In the genomic region with DNA sequence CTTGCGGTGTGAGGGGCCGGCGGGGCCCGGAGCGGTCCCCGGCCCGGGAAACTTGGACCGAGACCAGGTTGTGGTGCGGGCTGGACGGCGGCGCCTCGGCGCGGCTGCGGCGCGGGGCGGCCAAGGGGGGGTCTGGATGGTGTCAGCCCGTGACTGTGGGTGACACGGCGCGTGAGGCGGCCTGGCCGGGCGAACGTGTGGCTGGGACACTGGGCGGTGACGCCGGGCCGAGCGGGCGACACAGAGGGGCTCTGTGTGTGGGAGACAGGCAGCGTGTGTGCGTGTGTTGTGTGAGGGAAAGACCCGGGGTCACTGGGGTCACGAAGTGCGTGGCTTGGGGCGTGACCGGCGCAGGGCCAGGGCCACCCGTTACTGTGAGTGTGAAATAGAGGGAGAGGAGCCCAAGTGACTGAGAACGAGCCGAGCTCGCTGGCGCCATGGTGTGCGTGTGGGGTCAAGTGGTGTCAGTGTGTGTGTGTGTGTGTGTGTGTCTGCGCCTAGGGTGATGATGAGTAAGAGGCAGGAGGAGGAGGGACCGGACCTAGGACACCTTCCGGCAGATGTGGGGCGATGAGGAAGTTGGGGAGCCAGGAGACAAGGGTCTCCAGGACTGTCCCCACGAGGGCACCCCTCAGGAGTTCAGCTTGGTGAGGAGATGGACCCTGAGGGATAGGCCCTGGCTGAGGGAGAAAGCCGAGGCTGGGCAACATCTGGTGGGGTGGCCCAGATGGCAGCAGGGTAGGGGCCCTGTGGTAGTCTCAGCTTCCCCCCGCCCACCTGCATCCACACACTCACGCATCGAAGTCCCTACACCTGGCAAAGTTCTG, we compare ENCODE assay signal across 8 cellular contexts. TPM values are rescaled to one million over a fixed set of nuclear protein-coding genes. Genes with fewer than 3 reads are reported as not detected.
DNase-seq lines count a peak whose midpoint lies in the region; ATAC-seq, FAIRE-seq and TF ChIP-seq lines count a peak whose summit lies in the region.

No MANE protein-coding gene starts in this region.

- H3K4me3 ChIP-seq in astrocyte (ENCODE audit: insufficient read depth, low read depth, low read length) = peak overlapping the region; percentile 86
- H3K4me3 ChIP-seq in iPS DF 6.9 (ENCODE audit: low read length) = peak overlapping the region; percentile 87; the same call in 1 of the 2 replicates
- peak overlapping the region; percentile 75 for H3K4me3 ChIP-seq in skeletal muscle cell (ENCODE audit: low read depth, low read length)

- H3K36me3 ChIP-seq in astrocyte (ENCODE audit: insufficient read depth, low read length) (no peaks in the 10 kb centered on the region), iPS DF 6.9 (ENCODE audit: control insufficient read depth, insufficient read depth, low read length) (no peaks in the 10 kb centered on the region; the same call in 1 of the 2 replicates)

- no peaks in the 10 kb centered on the region for H3K27me3 ChIP-seq in CD4-positive, alpha-beta T cell (ENCODE audit: control insufficient read depth, insufficient read depth, low read length)
- H3K27me3 ChIP-seq in astrocyte (ENCODE audit: insufficient read depth, low read length) (no peaks in the 10 kb centered on the region), iPS DF 6.9 (ENCODE audit: control insufficient read depth, insufficient read depth, low read length) (no peaks in the 10 kb centered on the region)

- whole genome bisulfite sequencing in iPS DF 6.9 (ENCODE audit: insufficient coverage, insufficient read length) = no CpG with 5 or more reads among the region's 56 CpGs

- peak overlapping the region; percentile 55 for H2AFZ ChIP-seq in astrocyte (ENCODE audit: low read depth, low read length)

- in situ Hi-C loops in KBM-7 (cut with MboI; ENCODE audit: low pct_unique_long_range_greater_than_20kb, low sequenced_read_pairs) = no loop called here

- ATAC-seq in CD4-positive, alpha-beta T cell (ENCODE audit: poor library complexity) = peak; percentile 25
- ATAC-seq in GM19455 (IDR thresholded peaks at IDR 0.05; ENCODE audit: unreplicated experiment) = peak; percentile 12

- H4K20me1 ChIP-seq in astrocyte (ENCODE audit: insufficient read depth, low read length) = peaks cover 45% of the 10 kb centered on the region

- H3K9ac ChIP-seq in astrocyte (ENCODE audit: low read length) = peak overlapping the region; percentile 95

- peak overlapping the region; percentile 78 for H3K27ac ChIP-seq in CD4-positive, alpha-beta T cell (ENCODE audit: low read depth, low read length)
- H3K27ac ChIP-seq in astrocyte (ENCODE audit: low read depth, low read length) (peak overlapping the region; percentile 85), iPS DF 6.9 (ENCODE audit: low read length) (no peak overlapping the region)

- no peaks in the 10 kb centered on the region for H3K9me3 Mint-ChIP-seq in CD4-positive, alpha-beta T cell
- H3K9me3 Mint-ChIP-seq in astrocyte (ENCODE audit: unreplicated experiment) = no peaks in the 10 kb centered on the region

- H3K27me3 Mint-ChIP-seq in CD4-positive, alpha-beta T cell = no peaks in the 10 kb centered on the region
- H3K27me3 Mint-ChIP-seq in astrocyte (ENCODE audit: low read depth, unreplicated experiment) = no peaks in the 10 kb centered on the region

- CTCF ChIA-PET in CD4-positive, alpha-beta T cell (lab: Charles Lee) = interaction anchor here (1.1 to 1.2 kb wide), 2 partner anchors 26 to 69 kb away, joined by 3 read pairs; a partner anchor contains a TSS

- DNase-seq in CD4-positive, alpha-beta T cell = peak in 9 of 10 experiments; percentile 30 to 61 (median 46)
- DNase-seq in KBM-7 (peak; percentile 84), T-helper 22 cell (ENCODE audit: low read depth) (peak; percentile 48), astrocyte (ENCODE audit: low read depth) (peak; percentile 74), iPS DF 6.9 (ENCODE audit: low read depth, low spot score) (no peak), skeletal muscle cell (ENCODE audit: low read depth) (peak; percentile 36), NCI-H446 treated with DMSO at 0.1 percent for 48 hours (lab: John Stamatoyannopoulos, UW) (no peak)

- peak overlapping the region; percentile 98 for H3K4me2 ChIP-seq in astrocyte (ENCODE audit: low read length)

- intact Hi-C loops in CD4-positive, alpha-beta T cell (cut with DNase I, micrococcal nuclease) = loop anchor here (1.0 to 10.0 kb wide), 6 partner anchors 11 to 942 kb away; a partner anchor contains a TSS

- H3K36me3 Mint-ChIP-seq in CD4-positive, alpha-beta T cell (ENCODE audit: low read depth) = peaks cover 6% of the 10 kb centered on the region
- H3K36me3 Mint-ChIP-seq in astrocyte (ENCODE audit: low read depth, unreplicated experiment) = no peaks in the 10 kb centered on the region

- no peaks in the 10 kb centered on the region for H3K9me3 ChIP-seq in CD4-positive, alpha-beta T cell (ENCODE audit: control insufficient read depth, low read length)
- H3K9me3 ChIP-seq in astrocyte (ENCODE audit: insufficient read depth, low read depth, low read length) (no peaks in the 10 kb centered on the region), iPS DF 6.9 (ENCODE audit: control insufficient read depth, insufficient read depth, low read length) (no peaks in the 10 kb centered on the region)

- H3K4me1 ChIP-seq in astrocyte (ENCODE audit: insufficient read depth, low read length) = peaks cover 8% of the 10 kb centered on the region
- H3K4me1 ChIP-seq in iPS DF 6.9 (ENCODE audit: control insufficient read depth, insufficient read depth, low read length) = peaks cover 3% of the 10 kb centered on the region

- no peak for FAIRE-seq in astrocyte (lab: Jason Lieb, UNC)

- H3K4me3 Mint-ChIP-seq in CD4-positive, alpha-beta T cell = peak overlapping the region; percentile 93
- H3K4me3 Mint-ChIP-seq in astrocyte (ENCODE audit: unreplicated experiment) = peak overlapping the region; percentile 85

- H3K79me2 ChIP-seq in astrocyte (ENCODE audit: insufficient read depth, low read length) = peaks cover 55% of the 10 kb centered on the region

- TF ChIP-seq CTCF in CD4-positive, alpha-beta T cell (IDR thresholded peaks at IDR 0.05) = no peak
- no peak for TF ChIP-seq CTCF in astrocyte (IDR thresholded peaks at IDR 0.05; ENCODE audit: insufficient read depth, low read depth, low read length)

- peaks cover 44% of the 10 kb centered on the region for H3K4me1 Mint-ChIP-seq in CD4-positive, alpha-beta T cell (ENCODE audit: low read depth)
- H3K4me1 Mint-ChIP-seq in astrocyte (ENCODE audit: low read depth, unreplicated experiment) = peaks cover 3% of the 10 kb centered on the region

- POLR2A ChIA-PET in CD4-positive, alpha-beta T cell (lab: Charles Lee) = interaction anchor here (0.8 to 1.6 kb wide), 6 partner anchors 9 to 26 kb away, joined by 3 to 9 read pairs (median 4); no protein-coding TSS in a partner anchor

- peak overlapping the region; percentile 88 for H3K27ac Mint-ChIP-seq in CD4-positive, alpha-beta T cell
- peak overlapping the region; percentile 72 for H3K27ac Mint-ChIP-seq in astrocyte (ENCODE audit: unreplicated experiment)

RNA-seq across cellular contexts. Expression of a gene that starts 0.8 kb away (rescaled TPM):
- total RNA-seq in CD4-positive, alpha-beta T cell = 100 to 1,000 TPM; 107 to 114 TPM
- total RNA-seq in astrocyte = 3.6 and 5.2 TPM in 2 replicates

Comparison
In these comparisons a context has a peak if more than half of its experiments do, and no peak if none do; other contexts are left out.
1. DNase-seq: peak in CD4-positive, alpha-beta T cell (9 of 10), KBM-7 (single experiment), T-helper 22 cell (single experiment), astrocyte (single experiment) and skeletal muscle cell (single experiment); none in iPS DF 6.9 (single experiment) and NCI-H446 treated with DMSO at 0.1 percent for 48 hours (single experiment).
2. RNA of a gene that starts 0.8 kb away (total RNA-seq): 107 to 114 TPM in CD4-positive, alpha-beta T cell; 3.6 to 5.2 TPM in astrocyte; every median in the first group is over 10 times any median in the second.
3. Peak in every context shown above with its lines, with median percentiles within 50 percentile points of each other: H3K4me3 ChIP-seq.